In the genomic region with DNA sequence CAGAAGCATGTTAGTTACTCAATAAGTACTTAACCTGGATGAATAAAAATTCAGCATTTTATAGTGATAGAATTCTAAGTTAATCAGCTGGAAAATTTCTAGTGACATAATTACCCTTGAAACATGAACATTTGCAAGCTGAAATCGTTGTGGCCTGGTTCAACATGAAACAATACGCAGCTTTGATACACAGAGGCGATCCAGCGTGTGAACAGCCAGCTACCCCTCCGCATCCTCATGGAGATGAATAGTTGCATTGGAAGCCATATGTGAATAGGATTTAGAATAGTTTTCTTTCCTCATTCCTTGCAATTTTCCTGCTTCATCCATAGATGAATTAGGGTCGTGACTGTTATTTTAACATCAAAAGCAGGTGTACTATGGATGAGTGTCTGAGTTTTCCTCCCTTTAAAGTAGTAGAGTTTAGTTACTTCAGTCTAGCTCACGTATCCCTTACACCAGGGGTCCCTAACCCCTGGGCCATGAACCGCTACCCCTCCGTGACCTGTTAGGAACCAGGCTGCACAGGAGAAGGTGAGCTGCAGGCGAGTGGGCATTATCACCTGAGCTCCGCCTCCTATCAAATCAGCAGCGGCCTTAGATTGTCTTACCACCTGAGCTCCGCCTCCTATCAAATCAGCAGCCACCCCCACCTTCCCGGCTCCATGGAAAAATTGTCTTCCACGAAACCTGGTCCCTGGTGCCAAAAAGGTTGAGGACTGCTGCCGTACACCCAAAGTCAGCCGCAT, we compare ENCODE assay signal across 22 cellular contexts.
"Had no signal": no experiment of that assay in that cellular context is flagged by ENCODE, and none has a peak within 500 bp of the region (broad histone marks: within the 10 kb centered on the region; RNA-seq: fewer than 3 reads in every experiment).

No MANE protein-coding gene starts in this region.

- DNase-seq: activated B cell treated with CpG ODN at 0.5 μM for 24 hours; activated CD4-positive, alpha-beta T cell treated with anti-CD3 and anti-CD28 coated beads for 36 hours; activated CD4-positive, alpha-beta T cell treated with anti-CD3 and anti-CD28 coated beads, Interleukin-2, amount 50 U/mL, for 4 hours; activated CD8-positive, alpha-beta memory T cell treated with anti-CD3 and anti-CD28 coated beads for 24 hours; activated CD8-positive, alpha-beta memory T cell treated with anti-CD3 and anti-CD28 coated beads, Interleukin-2, amount 50 U/mL, for 4 hours; activated naive CD4-positive, alpha-beta T cell; activated naive CD8-positive, alpha-beta T cell treated with anti-CD3 and anti-CD28 coated beads, Interleukin-2, amount 10 ng/mL, durations not matched to agents 7 days and 5 days; activated T-cell treated with anti-CD3 and anti-CD28 coated beads, Interleukin-2, amount 50 U/mL, for 24 hours; amniotic stem cell; cerebellar nuclear complex; left ventricle myocardium inferior; naive thymus-derived CD8-positive, alpha-beta T cell; right cardiac atrium; stimulated activated CD4-positive, alpha-beta T cell treated with anti-CD3 and anti-CD28 coated beads, Interleukin-12 subunit alpha, Interleukin-12 subunit beta, amount 100 ng/mL, for 4 hours; stimulated activated CD4-positive, alpha-beta T cell treated with anti-CD3 and anti-CD28 coated beads, Interleukin-1b, Interleukin-23, amount 100 ng/mL, for 48 hours; T1000 had no signal

- H3K9me3 ChIP-seq: left ventricle myocardium inferior, prostate gland, suprapubic skin, tibial nerve had no signal

- ATAC-seq: activated CD4-positive, alpha-beta T cell treated with anti-CD3 and anti-CD28 coated beads for 36 hours; activated T-helper 17 cell treated with anti-CD3 and anti-CD28 coated beads, Interleukin-2, amount 50 U/mL, for 72 hours; naive thymus-derived CD8-positive, alpha-beta T cell; right cardiac atrium had no signal

- H3K36me3 ChIP-seq: left ventricle myocardium inferior, prostate gland, suprapubic skin, tibial nerve had no signal

- H3K4me1 ChIP-seq: prostate gland had no signal

- FAIRE-seq: bronchial epithelial cell had no signal

- H3K4me3 ChIP-seq: coronary artery, left ventricle myocardium inferior, prostate gland, suprapubic skin, tibial nerve had no signal

- H3K27ac ChIP-seq: coronary artery, left ventricle myocardium inferior, prostate gland, suprapubic skin had no signal

- H3K27me3 ChIP-seq: suprapubic skin, tibial nerve had no signal
